In genomic region chr10:74991435-74991834, GRCh38 we compare ENCODE assay signal across 8 cellular contexts.
DNase-seq lines count a peak whose midpoint lies in the region; ATAC-seq, FAIRE-seq and TF ChIP-seq lines count a peak whose summit lies in the region.

No MANE protein-coding gene starts in this region.

- no peak overlapping the region for H3K4me3 ChIP-seq in mesenchymal stem cell (ENCODE audit: insufficient read depth in 1 of 2, low read depth in 1 of 2, low read length in 2 of 2)
- H3K4me3 ChIP-seq in vagina = no peak overlapping the region

- no peak overlapping the region for H3K9ac ChIP-seq in mesenchymal stem cell (ENCODE audit: low read length)

- peaks cover 7% of the 10 kb centered on the region for H3K36me3 Mint-ChIP-seq in WTC11

- H3K36me3 ChIP-seq in mesenchymal stem cell (ENCODE audit: control insufficient read depth in 1 of 2, insufficient read depth in 2 of 2, low read depth in 1 of 2, low read length in 2 of 2) = peaks cover 5 to 59% of the 10 kb centered on the region in 2 experiments
- H3K36me3 ChIP-seq in vagina = peaks cover 0 to 15% of the 10 kb centered on the region in 2 donors

- H3K18ac ChIP-seq in mesenchymal stem cell (ENCODE audit: low read depth in 1 of 2, low read length in 2 of 2) = no peak overlapping the region

- TF ChIP-seq CTCF in D721Med (IDR thresholded peaks at IDR 0.05; ENCODE audit: insufficient read depth, missing control alignments) = no peak
- no peak for TF ChIP-seq CTCF in WTC11 (IDR thresholded peaks at IDR 0.05)
- no peak for TF ChIP-seq CTCF in vagina (IDR thresholded peaks at IDR 0.05)

- POLR2A ChIA-PET in WTC11 (lab: Charles Lee) = no interaction called here

- no peak overlapping the region for H3K4me3 Mint-ChIP-seq in WTC11

- H3K9me3 Mint-ChIP-seq in WTC11 = no peaks in the 10 kb centered on the region

- H3K14ac ChIP-seq in mesenchymal stem cell (ENCODE audit: low read length in 2 of 2) = no peak overlapping the region

- no peak overlapping the region for H2AK5ac ChIP-seq in mesenchymal stem cell (ENCODE audit: low read length, severe bottlenecking)

- H4K91ac ChIP-seq in mesenchymal stem cell (ENCODE audit: low read length) = no peak overlapping the region

- H3K4ac ChIP-seq in mesenchymal stem cell (ENCODE audit: low read depth in 1 of 2, low read length in 2 of 2) = no peak overlapping the region

- H2BK5ac ChIP-seq in mesenchymal stem cell (ENCODE audit: low read depth, low read length, poor library complexity, severe bottlenecking) = no peak overlapping the region

- H2AFZ ChIP-seq in mesenchymal stem cell (ENCODE audit: low read depth, low read length) = no peak overlapping the region

- H3K27ac ChIP-seq in mesenchymal stem cell (ENCODE audit: low read length, poor library complexity, severe bottlenecking) (no peak overlapping the region), vagina (no peak overlapping the region)

- H4K8ac ChIP-seq in mesenchymal stem cell (ENCODE audit: low read length) = no peak overlapping the region

- peak; percentile 25 for FAIRE-seq in D721Med (lab: Jason Lieb, UNC)

- no peak for TF ChIP-seq POLR2A in vagina (IDR thresholded peaks at IDR 0.05)

- peaks cover 2% of the 10 kb centered on the region for H3K79me1 ChIP-seq in mesenchymal stem cell (replicated peaks; ENCODE audit: low read length, poor library complexity, severe bottlenecking)

- no peak overlapping the region for H2BK120ac ChIP-seq in mesenchymal stem cell (ENCODE audit: low read depth, low read length)

- H3K27me3 ChIP-seq in mesenchymal stem cell (ENCODE audit: control insufficient read depth in 1 of 2, insufficient read depth in 1 of 2, low read length in 2 of 2) = no peaks in the 10 kb centered on the region
- H3K27me3 ChIP-seq in vagina = no peaks in the 10 kb centered on the region

- no peaks in the 10 kb centered on the region for H3K4me1 Mint-ChIP-seq in WTC11

- peak; percentile 58 for ATAC-seq in HG03175 (IDR thresholded peaks at IDR 0.05; ENCODE audit: unreplicated experiment)
- peak; percentile 73 for ATAC-seq in WTC11
- ATAC-seq in HG02870 (IDR thresholded peaks at IDR 0.05; ENCODE audit: unreplicated experiment) = no peak
- ATAC-seq in HG02884 (IDR thresholded peaks at IDR 0.05; ENCODE audit: unreplicated experiment) = no peak

- no peaks in the 10 kb centered on the region for H3K27me3 Mint-ChIP-seq in WTC11 (ENCODE audit: low read depth)

- intact Hi-C loops in head of caudate nucleus (cut with DNase I) (no loop called here), vagina (cut with DNase I) (no loop called here)

- H3K23ac ChIP-seq in mesenchymal stem cell (ENCODE audit: low read length in 2 of 2) = no peak overlapping the region

- CTCF ChIA-PET in WTC11 (lab: Charles Lee) = no interaction called here

- no peaks in the 10 kb centered on the region for H3K4me1 ChIP-seq in mesenchymal stem cell (ENCODE audit: control insufficient read depth, insufficient read depth, low read depth, low read length)
- peaks cover 29% of the 10 kb centered on the region for H3K4me1 ChIP-seq in vagina

- H2BK15ac ChIP-seq in mesenchymal stem cell (ENCODE audit: low read depth, poor library complexity, severe bottlenecking) = no peak overlapping the region

- DNase-seq in D721Med (ENCODE audit: insufficient read length, low spot score) = no peak
- DNase-seq in WTC11 (ENCODE audit: low spot score) = no peak
- peak; percentile 44 for DNase-seq in mesenchymal stem cell
- no peak for DNase-seq in head of caudate nucleus
- DNase-seq in vagina (ENCODE audit: extremely low spot score in 2 of 2) = no peak

- H3K4me2 ChIP-seq in mesenchymal stem cell (ENCODE audit: low read length, poor library complexity, severe bottlenecking) = no peak overlapping the region

- H2BK12ac ChIP-seq in mesenchymal stem cell (ENCODE audit: low read length in 2 of 2) = no peak overlapping the region

- H3K27ac Mint-ChIP-seq in WTC11 = 0 out of 2 replicates have a peak overlapping the region, but pooled peaks have one; percentile 20

- no peaks in the 10 kb centered on the region for H3K9me3 ChIP-seq in mesenchymal stem cell (ENCODE audit: control insufficient read depth, low read length)
- no peaks in the 10 kb centered on the region for H3K9me3 ChIP-seq in vagina

TF ChIP-seq in WTC11, 78 proteins besides CTCF, POLR2A, EP300 and RAD21 (continues in another document):
- TF ChIP-seq IRF1 (CRISPR knock-in tag; IDR thresholded peaks at IDR 0.05) (no peak), ATF6 (CRISPR knock-in tag; IDR thresholded peaks at IDR 0.05) (no peak), SMAD4 (CRISPR knock-in tag; IDR thresholded peaks at IDR 0.05) (no peak), ZMAT4 (CRISPR knock-in tag; IDR thresholded peaks at IDR 0.05) (no peak), NFATC4 (CRISPR knock-in tag; IDR thresholded peaks at IDR 0.05) (no peak), PREB (CRISPR knock-in tag; IDR thresholded peaks at IDR 0.05; ENCODE audit: borderline replicate concordance) (no peak), USF2 (CRISPR knock-in tag; IDR thresholded peaks at IDR 0.05) (no peak), ZNF396 (CRISPR knock-in tag; IDR thresholded peaks at IDR 0.05; ENCODE audit: borderline replicate concordance) (no peak), ZNF416 (CRISPR knock-in tag; IDR thresholded peaks at IDR 0.05) (no peak), ZNF138 (CRISPR knock-in tag; conservative IDR thresholded peaks at IDR 0.05) (no peak), ZNF512 (CRISPR knock-in tag; IDR thresholded peaks at IDR 0.05; ENCODE audit: borderline replicate concordance) (no peak), NR2C2 (CRISPR knock-in tag; IDR thresholded peaks at IDR 0.05) (no peak), CDX4 (CRISPR knock-in tag; IDR thresholded peaks at IDR 0.05; ENCODE audit: borderline replicate concordance) (no peak), PRRX2 (CRISPR knock-in tag; IDR thresholded peaks at IDR 0.05) (no peak), ELF4 (CRISPR knock-in tag; IDR thresholded peaks at IDR 0.05; ENCODE audit: low read depth) (no peak), TEAD4 (CRISPR knock-in tag; IDR thresholded peaks at IDR 0.05) (no peak)

Comparison
In these comparisons a context has a peak if more than half of its experiments do, and no peak if none do; other contexts are left out.
1. ATAC-seq: peak in HG03175 (single experiment) and WTC11 (single experiment); none in HG02870 (single experiment) and HG02884 (single experiment).